Comparison of ENCODE assay signal across 17 cellular contexts in genomic region chr3:30707825-30708224, GRCh38.
DNase-seq lines count a peak whose midpoint lies in the region; ATAC-seq, FAIRE-seq and TF ChIP-seq lines count a peak whose summit lies in the region.
"Had no signal": no experiment of that assay in that cellular context is flagged by ENCODE, and none has a peak within 500 bp of the region (broad histone marks: within the 10 kb centered on the region; RNA-seq: fewer than 3 reads in every experiment).

No MANE protein-coding gene starts in this region.

- BruUV-seq in MCF 10A (replicated peaks; lab: Mats Ljungman, UMichigan) (no TSS peak), endothelial cell of umbilical vein (replicated peaks; lab: Mats Ljungman, UMichigan) (TSS peak; percentile 78)

- H3K36me3 Mint-ChIP-seq in MCF 10A (ENCODE audit: insufficient read depth, unreplicated experiment): peaks cover 10% of the 10 kb centered on the region
- peaks cover 38% of the 10 kb centered on the region for H3K36me3 Mint-ChIP-seq in activated naive CD8-positive, alpha-beta T cell treated with anti-CD3 and anti-CD28 coated beads for 36 hours

- ATAC-seq in HG02970 (IDR thresholded peaks at IDR 0.05; ENCODE audit: low FRiP score, unreplicated experiment): no peak
- ATAC-seq: GM23338 had no signal

- no peak overlapping the region for H2AK5ac ChIP-seq in trophoblast cell (ENCODE audit: low read length)

- no peak overlapping the region for H4K12ac ChIP-seq in trophoblast cell (ENCODE audit: low read depth, low read length)

- no peaks in the 10 kb centered on the region for H4K20me1 ChIP-seq in endothelial cell of umbilical vein (replicated peaks; ENCODE audit: control insufficient read depth, extremely low read depth, insufficient read depth, low read length)
- H4K20me1 ChIP-seq: BLaER1 had no signal

- H4K91ac ChIP-seq in trophoblast cell (ENCODE audit: low read depth, low read length): no peak overlapping the region

- no peak overlapping the region for H2AFZ ChIP-seq in endothelial cell of umbilical vein (ENCODE audit: low read depth, low read length)
- no peak overlapping the region for H2AFZ ChIP-seq in trophoblast cell (ENCODE audit: insufficient read depth, low read length, poor library complexity)
- H2AFZ ChIP-seq: GM23338 had no signal

- H3K4me1 ChIP-seq in breast epithelium (no peaks in the 10 kb centered on the region), endothelial cell of umbilical vein (ENCODE audit: control insufficient read depth, extremely low read depth, insufficient read depth, low read length) (peaks cover 27% of the 10 kb centered on the region), trophoblast cell (ENCODE audit: control insufficient read depth in 1 of 2, insufficient read depth in 2 of 2, low read length in 2 of 2) (no peaks in the 10 kb centered on the region)

- H3K36me3 ChIP-seq in breast epithelium (no peaks in the 10 kb centered on the region), endothelial cell of umbilical vein (ENCODE audit: control insufficient read depth in 2 of 2, extremely low read depth in 1 of 2, insufficient read depth in 2 of 2, low read length in 2 of 2) (no peaks in the 10 kb centered on the region), trophoblast cell (ENCODE audit: control insufficient read depth in 1 of 2, insufficient read depth in 2 of 2, low read length in 2 of 2) (peaks cover 0 to 2% of the 10 kb centered on the region in 2 experiments)

- dilution Hi-C loops in endothelial cell of umbilical vein (cut with MboI; ENCODE audit: extremely low pct_ligation_motif_present, low sequenced_read_pairs): no loop called here

- no peak overlapping the region for H2BK12ac ChIP-seq in trophoblast cell (ENCODE audit: low read length)

- H3K9ac ChIP-seq in endothelial cell of umbilical vein (replicated peaks; ENCODE audit: extremely low read depth, insufficient read depth, low read length) (no peak overlapping the region), trophoblast cell (ENCODE audit: low read length) (no peak overlapping the region)
- H3K9ac ChIP-seq: BLaER1 had no signal

- no peak for TF ChIP-seq POLR2A in breast epithelium (IDR thresholded peaks at IDR 0.05)
- peak; percentile 17 for TF ChIP-seq POLR2A in endothelial cell of umbilical vein (IDR thresholded peaks at IDR 0.05; ENCODE audit: low read depth, low read length)

- H3K4me1 Mint-ChIP-seq in MCF 10A (ENCODE audit: insufficient read depth, unreplicated experiment): peaks cover 5% of the 10 kb centered on the region
- H3K4me1 Mint-ChIP-seq in activated naive CD8-positive, alpha-beta T cell treated with anti-CD3 and anti-CD28 coated beads for 36 hours: peaks cover 36% of the 10 kb centered on the region

- intact Hi-C loops in MCF 10A (cut with micrococcal nuclease): no loop called here
- intact Hi-C loops in breast epithelium (cut with DNase I; ENCODE audit: low total_unique reads): no loop called here
- intact Hi-C loops in endothelial cell of umbilical vein (cut with micrococcal nuclease): no loop called here

- H3K27ac ChIP-seq in breast epithelium (no peak overlapping the region), endothelial cell of umbilical vein (ENCODE audit: insufficient read depth, low read depth, low read length) (no peak overlapping the region), trophoblast cell (ENCODE audit: low read depth, low read length) (no peak overlapping the region)
- H3K27ac ChIP-seq: 22Rv1, BLaER1 had no signal

- no peak overlapping the region for H3K14ac ChIP-seq in trophoblast cell (ENCODE audit: low read length)

- no peak for TF ChIP-seq CTCF in MCF 10A (IDR thresholded peaks at IDR 0.05; ENCODE audit: unreplicated experiment)
- no peak for TF ChIP-seq CTCF in breast epithelium (IDR thresholded peaks at IDR 0.05)
- TF ChIP-seq CTCF in endothelial cell of umbilical vein (IDR thresholded peaks at IDR 0.05; ENCODE audit: extremely low read depth in 1 of 2, insufficient read depth in 1 of 2, low read depth in 1 of 2, low read length in 2 of 2): no peak

- no peaks in the 10 kb centered on the region for H3K9me1 ChIP-seq in endothelial cell of umbilical vein (replicated peaks; ENCODE audit: control insufficient read depth, extremely low read depth, insufficient read depth, low read length)

- no peak overlapping the region for H3K23ac ChIP-seq in trophoblast cell (ENCODE audit: low read length)

- H3K4me3 ChIP-seq in breast epithelium: no peak overlapping the region
- no peak overlapping the region for H3K4me3 ChIP-seq in endothelial cell of umbilical vein (replicated peaks in 1 of 3; ENCODE audit: insufficient read depth in 1 of 3, low read depth in 1 of 3, low read length in 3 of 3)
- no peak overlapping the region for H3K4me3 ChIP-seq in trophoblast cell (ENCODE audit: low read depth, low read length)
- H3K4me3 ChIP-seq: BLaER1, GM23338 had no signal

- no peak overlapping the region for H3K18ac ChIP-seq in trophoblast cell (ENCODE audit: low read length)

- H3K9me3 ChIP-seq in breast epithelium: no peaks in the 10 kb centered on the region
- no peaks in the 10 kb centered on the region for H3K9me3 ChIP-seq in endothelial cell of umbilical vein (replicated peaks; ENCODE audit: control insufficient read depth, insufficient read depth, low read length)
- H3K9me3 ChIP-seq in trophoblast cell (ENCODE audit: insufficient read depth, low read depth, low read length): no peaks in the 10 kb centered on the region

- H2BK5ac ChIP-seq in trophoblast cell (ENCODE audit: low read depth, low read length, poor library complexity): no peak overlapping the region

- CTCF ChIA-PET in MCF 10A (lab: Yijun Ruan, JAX) (no interaction called here), endothelial cell of umbilical vein (lab: Charles Lee) (interaction anchor here (0.8 to 1.6 kb wide), 3 partner anchors 13 to 44 kb away, joined by 3 to 4 read pairs (median 3); no protein-coding TSS in a partner anchor)

- FAIRE-seq in endothelial cell of umbilical vein (lab: Jason Lieb, UNC): peak; percentile 31
- FAIRE-seq: GM12891 had no signal

- in situ Hi-C loops in SK-MEL-5 (cut with HindIII; ENCODE audit: low pct_unique_long_range_greater_than_20kb, low sequenced_read_pairs): no loop called here

- no peaks in the 10 kb centered on the region for H3K79me1 ChIP-seq in trophoblast cell (ENCODE audit: low read length)

- DNase-seq in MCF 10A (ENCODE audit: unreplicated experiment) (peak; percentile 31), breast epithelium (ENCODE audit: low spot score in 2 of 2) (no peak), SK-MEL-5 (ENCODE audit: low read depth, low spot score) (peak; percentile 16), endothelial cell of umbilical vein (ENCODE audit: low read depth, low spot score) (no peak), germinal center (ENCODE audit: low spot score) (no peak), trophoblast cell (no peak)
- no peak for DNase-seq in activated naive CD8-positive, alpha-beta T cell treated with anti-CD3 and anti-CD28 coated beads for 36 hours
- DNase-seq: AML-193, Calu3, DMS 273 treated with DMSO at 0.1 percent for 48 hours, H9, KBM-7 had no signal

- no peak overlapping the region for H3K4ac ChIP-seq in trophoblast cell (ENCODE audit: low read depth, low read length)

- H3K27me3 Mint-ChIP-seq in MCF 10A (ENCODE audit: insufficient read depth, unreplicated experiment): no peaks in the 10 kb centered on the region
- H3K27me3 Mint-ChIP-seq in activated naive CD8-positive, alpha-beta T cell treated with anti-CD3 and anti-CD28 coated beads for 36 hours: no peaks in the 10 kb centered on the region

- POLR2A ChIA-PET in MCF 10A (lab: Yijun Ruan, JAX): interaction anchor here (1.4 kb wide), 1 partner anchor 10 kb away, joined by 3 read pairs; no protein-coding TSS in a partner anchor
- POLR2A ChIA-PET in endothelial cell of umbilical vein (lab: Charles Lee): no interaction called here

- H4K8ac ChIP-seq in trophoblast cell (ENCODE audit: low read depth, low read length): no peak overlapping the region

- H3K4me3 Mint-ChIP-seq in MCF 10A (ENCODE audit: unreplicated experiment): no peak overlapping the region
- no peak overlapping the region for H3K4me3 Mint-ChIP-seq in activated naive CD8-positive, alpha-beta T cell treated with anti-CD3 and anti-CD28 coated beads for 36 hours
- H3K4me3 Mint-ChIP-seq: GM23338, H9 had no signal

- H2BK120ac ChIP-seq in trophoblast cell (ENCODE audit: insufficient read depth, low read length, poor library complexity): no peak overlapping the region

- no peak overlapping the region for H3K4me2 ChIP-seq in endothelial cell of umbilical vein (ENCODE audit: insufficient read depth, low read length)
- H3K4me2 ChIP-seq in trophoblast cell (ENCODE audit: low read length): no peak overlapping the region
- H3K4me2 ChIP-seq: BLaER1, GM23338 had no signal

- H3K79me2 ChIP-seq in endothelial cell of umbilical vein (ENCODE audit: control insufficient read depth, insufficient read depth, low read length) (no peaks in the 10 kb centered on the region), trophoblast cell (ENCODE audit: control insufficient read depth, insufficient read depth, low read length, poor library complexity) (no peaks in the 10 kb centered on the region)

- H3K27me3 ChIP-seq in breast epithelium (no peaks in the 10 kb centered on the region), endothelial cell of umbilical vein (ENCODE audit: control insufficient read depth in 2 of 2, insufficient read depth in 2 of 2, low read length in 2 of 2) (no peaks in the 10 kb centered on the region), trophoblast cell (ENCODE audit: insufficient read depth, low read length) (no peaks in the 10 kb centered on the region)
- H3K27me3 ChIP-seq: BLaER1 had no signal

- no CpG with 5 or more reads among the region's 4 CpGs for WGBS in trophoblast cell (ENCODE audit: extremely low coverage, insufficient coverage, insufficient read length)

- H3K9me3 Mint-ChIP-seq in MCF 10A (ENCODE audit: unreplicated experiment): peaks cover 6% of the 10 kb centered on the region
- H3K9me3 Mint-ChIP-seq in activated naive CD8-positive, alpha-beta T cell treated with anti-CD3 and anti-CD28 coated beads for 36 hours: peaks cover 15% of the 10 kb centered on the region

- H3K27ac Mint-ChIP-seq in MCF 10A (ENCODE audit: low read depth, unreplicated experiment): peak overlapping the region; percentile 33
- H3K27ac Mint-ChIP-seq in activated naive CD8-positive, alpha-beta T cell treated with anti-CD3 and anti-CD28 coated beads for 36 hours: no peak overlapping the region
- H3K27ac Mint-ChIP-seq: GM23338, H9 had no signal

TF ChIP-seq in endothelial cell of umbilical vein, 7 proteins besides CTCF, POLR2A, EP300 and RAD21 (continues in another document):
- TF ChIP-seq EZH2 (IDR thresholded peaks at IDR 0.05; ENCODE audit: borderline replicate concordance, low read depth, low read length, severe bottlenecking) (no peak), POLR2AphosphoS5 (IDR thresholded peaks at IDR 0.05; ENCODE audit: insufficient read depth, low read depth, low read length) (no peak), MAX (IDR thresholded peaks at IDR 0.05; ENCODE audit: insufficient read depth, insufficient read length) (no peak), GATA2 (IDR thresholded peaks at IDR 0.05; ENCODE audit: insufficient read depth, insufficient read length, low read depth, low read length) (no peak), FOS (IDR thresholded peaks at IDR 0.05; ENCODE audit: borderline replicate concordance, insufficient read depth, low read length) (no peak)

Comparison
In these comparisons a context has a peak if more than half of its experiments do, and no peak if none do; other contexts are left out.
1. DNase-seq: peak in MCF 10A (single experiment) and SK-MEL-5 (single experiment); none in breast epithelium (0 of 2), endothelial cell of umbilical vein (single experiment), germinal center (single experiment), trophoblast cell (0 of 2) and activated naive CD8-positive, alpha-beta T cell treated with anti-CD3 and anti-CD28 coated beads for 36 hours (single experiment).